ENCODE assay signal across 22 cellular contexts in genomic region chr6:140182819-140183218, GRCh38.
DNase-seq lines count a peak whose midpoint lies in the region; FAIRE-seq and TF ChIP-seq lines count a peak whose summit lies in the region.
"Had no signal": no experiment of that assay in that cellular context is flagged by ENCODE, and none has a peak within 500 bp of the region (broad histone marks: within the 10 kb centered on the region; RNA-seq: fewer than 3 reads in every experiment).

No MANE protein-coding gene starts in this region.

- FAIRE-seq in GM19239 (lab: Jason Lieb, UNC): no peak
- FAIRE-seq: GM12892, GM18507, H1, HTR-8/SVneo, K562 had no signal

- TF ChIP-seq CTCF in fibroblast of mammary gland (conservative IDR thresholded peaks at IDR 0.05; ENCODE audit: control insufficient read depth, insufficient read depth, low read depth, low read length): no peak

- H3K4me3 ChIP-seq in fibroblast of mammary gland (ENCODE audit: control insufficient read depth, low read depth, low read length): no peak overlapping the region
- H3K4me3 ChIP-seq: BLaER1, K562 had no signal

- DNase-seq in EL (peak; percentile 31), RPMI7951 (ENCODE audit: low read depth) (peak; percentile 52), astrocyte of the hippocampus (ENCODE audit: low read depth, low spot score) (peak; percentile 11), fibroblast of mammary gland (ENCODE audit: low read depth) (peak; percentile 27), GM19239 (ENCODE audit: insufficient read length, low spot score) (no peak), Ammon's horn (ENCODE audit: low spot score) (no peak), NOMO-1 treated with dmso at 0.1 percent for 144 hours (lab: John Stamatoyannopoulos, UW; ENCODE audit: unreplicated experiment) (no peak), DMS153 (lab: John Stamatoyannopoulos, UW) (no peak)
- DNase-seq: AML-193; Calu3; CD4-positive, alpha-beta memory T cell; DMS53; DND-41; GDM1; H9; IMR-90 had no signal

Comparison
In these comparisons a context has a peak if more than half of its experiments do, and no peak if none do; other contexts are left out.
1. DNase-seq: peak in EL (single experiment), RPMI7951 (single experiment), astrocyte of the hippocampus (single experiment) and fibroblast of mammary gland (single experiment); none in GM19239 (single experiment), Ammon's horn (single experiment), NOMO-1 treated with dmso at 0.1 percent for 144 hours (single experiment) and DMS153 (single experiment).